20 cellular contexts compared by ENCODE assay signal in genomic region chr2:41972819-41973218, GRCh38.
"Had no signal": no experiment of that assay in that cellular context is flagged by ENCODE, and none has a peak within 500 bp of the region (broad histone marks: within the 10 kb centered on the region; RNA-seq: fewer than 3 reads in every experiment).

No MANE protein-coding gene starts in this region.

- H3K36me3 ChIP-seq: ascending aorta, breast epithelium, pancreas, right lobe of liver, stomach, vagina, WERI-Rb-1 had no signal

- H3K4me1 Mint-ChIP-seq: naive B cell had no signal

- H3K4me3 Mint-ChIP-seq: activated T-cell treated with anti-CD3 and anti-CD28 coated beads, Interleukin-2, amount 50 U/mL, for 72 hours; naive B cell had no signal

- H3K27ac ChIP-seq: ascending aorta, breast epithelium, pancreas, right lobe of liver, stomach, vagina, WERI-Rb-1 had no signal

- H3K27ac Mint-ChIP-seq: activated T-cell treated with anti-CD3 and anti-CD28 coated beads, Interleukin-2, amount 50 U/mL, for 72 hours had no signal

- H3K36me3 Mint-ChIP-seq: naive B cell had no signal

- H3K9me3 ChIP-seq: ascending aorta, breast epithelium, mucosa of descending colon, pancreas, right lobe of liver, stomach, vagina had no signal

- H3K4me3 ChIP-seq: ascending aorta, breast epithelium, mucosa of descending colon, pancreas, right lobe of liver, stomach, vagina had no signal

- H3K4me1 ChIP-seq: right lobe of liver had no signal

- H3K27me3 ChIP-seq: ascending aorta, breast epithelium, pancreas, right lobe of liver, stomach, vagina had no signal

- DNase-seq: activated CD4-positive, alpha-beta T cell treated with anti-CD3 and anti-CD28 coated beads for 1 hour; activated CD4-positive, alpha-beta T cell treated with anti-CD3 and anti-CD28 coated beads, Interleukin-2, amount 50 U/mL, for 4 hours; activated effector memory CD4-positive, alpha-beta T cell treated with anti-CD3 and anti-CD28 coated beads, Interleukin-2, amount 50 U/mL, for 16 hours; activated naive CD4-positive, alpha-beta T cell treated with anti-CD3 and anti-CD28 coated beads, Interleukin-2, amount 50 U/mL, for 16 hours; activated T-cell treated with anti-CD3 and anti-CD28 coated beads, Interleukin-2, amount 50 U/mL, for 72 hours; effector memory CD4-positive, alpha-beta T cell; mesenchymal stem cell; mucosa of descending colon; naive B cell; pancreas; right lobe of liver; small intestine; stimulated activated CD4-positive, alpha-beta T cell treated with anti-CD3 and anti-CD28 coated beads, Interleukin-15, amount 100 ng/mL, for 24 hours; stimulated activated CD4-positive, alpha-beta T cell treated with anti-CD3 and anti-CD28 coated beads, Interleukin-2, amount 100 ng/mL, for 48 hours; stomach; trophoblast cell; WERI-Rb-1 had no signal
